ENCODE assay signal across 8 cellular contexts in the genomic region with DNA sequence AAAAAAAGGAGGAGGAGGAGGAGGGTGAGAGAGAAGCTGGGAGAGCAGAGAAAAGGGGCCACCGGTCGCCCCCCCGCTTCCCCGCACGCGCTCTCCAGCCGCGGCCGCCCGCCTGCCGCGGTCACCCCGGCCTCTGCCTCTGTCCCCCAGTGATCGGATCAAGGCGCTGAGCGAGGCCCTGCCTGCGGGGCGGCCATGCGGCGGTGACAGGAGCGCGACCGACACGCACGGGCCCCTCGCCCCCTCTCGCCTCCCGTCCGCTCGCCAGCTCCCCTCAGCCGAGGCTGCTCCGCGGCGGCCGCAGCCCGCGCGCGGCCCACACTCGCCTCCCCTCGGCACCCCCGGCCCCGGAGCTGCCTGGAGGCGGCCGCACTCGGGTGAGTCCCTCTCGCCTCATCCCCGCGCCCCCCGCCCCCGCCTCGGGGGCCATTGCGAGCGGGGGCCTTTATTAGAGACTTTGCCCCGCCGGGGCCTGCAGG. TPM values are rescaled to one million over a fixed set of nuclear protein-coding genes. Genes with fewer than 3 reads are reported as not detected.
DNase-seq lines count a peak whose midpoint lies in the region; ATAC-seq and TF ChIP-seq lines count a peak whose summit lies in the region.

Gene GTF2I (plus strand): TSS at position 27 of the 479 bp plus-strand sequence. CDS start 31,411 bp downstream, outside the sequence.

- H3K4me2 ChIP-seq in mesendoderm (ENCODE audit: low read length): peak within 1 kb of the TSS; percentile 61

- H3K79me2 ChIP-seq in mesendoderm (ENCODE audit: control insufficient read depth, insufficient read depth, low read length): peaks cover 39% of the 10 kb centered on the region

- ATAC-seq in HG02884 (IDR thresholded peaks at IDR 0.05; ENCODE audit: unreplicated experiment) (peak; percentile 15), thoracic aorta (ENCODE audit: insufficient number of reproducible peaks, low FRiP score, low read depth) (no peak)

- peak within 1 kb of the TSS; percentile 99 for H3K56ac ChIP-seq in mesendoderm (ENCODE audit: low read length)

- TF ChIP-seq CTCF in thoracic aorta (IDR thresholded peaks at IDR 0.05): no peak

- peak within 1 kb of the TSS; percentile 100 for H3K18ac ChIP-seq in mesendoderm (ENCODE audit: low read length)

- peak within 1 kb of the TSS; percentile 75 for H2BK120ac ChIP-seq in mesendoderm (ENCODE audit: low read depth, low read length)

- in situ Hi-C loops in SK-MEL-5 (cut with HindIII; ENCODE audit: low pct_unique_long_range_greater_than_20kb, low sequenced_read_pairs): no loop called here

- no peak within 1 kb of the TSS for H2BK15ac ChIP-seq in mesendoderm (replicated peaks; ENCODE audit: low read depth)

- peak within 1 kb of the TSS; percentile 94 for H3K23ac ChIP-seq in mesendoderm (ENCODE audit: low read length)

- no CpG with 5 or more reads among the region's 56 CpGs for WGBS in mesendoderm (ENCODE audit: extremely low coverage, insufficient coverage, low lambda C conversion rate)

- peaks cover 8% of the 10 kb centered on the region for H3K4me1 ChIP-seq in mesendoderm (ENCODE audit: control insufficient read depth, low read depth, low read length)
- H3K4me1 ChIP-seq in thoracic aorta (ENCODE audit: control insufficient read depth in 1 of 2, low read depth in 2 of 2): peaks cover 32 to 44% of the 10 kb centered on the region in 2 donors

- H3K9me3 ChIP-seq in thoracic aorta: no peaks in the 10 kb centered on the region

- H4K8ac ChIP-seq in mesendoderm (ENCODE audit: low read depth, low read length): peak within 1 kb of the TSS; percentile 100

- peak within 1 kb of the TSS; percentile 47 for H4K5ac ChIP-seq in mesendoderm (ENCODE audit: low read length)

- peak within 1 kb of the TSS; percentile 96 for H2BK5ac ChIP-seq in mesendoderm (ENCODE audit: low read length)

- no peaks in the 10 kb centered on the region for H3K27me3 ChIP-seq in mesendoderm (ENCODE audit: insufficient read depth, low read length, poor library complexity)
- H3K27me3 ChIP-seq in thoracic aorta (replicated peaks; ENCODE audit: insufficient read depth): no peaks in the 10 kb centered on the region

- H3K27ac ChIP-seq in mesendoderm (ENCODE audit: low read depth, low read length): peak within 1 kb of the TSS; percentile 100
- H3K27ac ChIP-seq in thoracic aorta: peak within 1 kb of the TSS; percentile 85 to 90

- peak within 1 kb of the TSS; percentile 51 for H2AK5ac ChIP-seq in mesendoderm (ENCODE audit: low read length)

- H3K4me3 ChIP-seq in mesendoderm (ENCODE audit: low read length) (peak within 1 kb of the TSS; percentile 85), thoracic aorta (peak within 1 kb of the TSS; percentile 96)

- peak within 1 kb of the TSS; percentile 100 for H3K4ac ChIP-seq in mesendoderm (ENCODE audit: low read depth, low read length)

- DNase-seq in NCI-H526 (lab: John Stamatoyannopoulos, UW) (peak; percentile 76 to 88), NCI-H526 treated with DMSO at 0.1 percent for 48 hours (lab: John Stamatoyannopoulos, UW) (no peak), SK-MEL-5 (ENCODE audit: low read depth, low spot score) (no peak), dermis microvascular lymphatic vessel endothelial cell (ENCODE audit: low read depth in 2 of 2) (no peak), mesendoderm (peak; percentile 73), thoracic aorta (ENCODE audit: low spot score) (no peak), GM03348 (ENCODE audit: low spot score) (no peak)

- peak within 1 kb of the TSS; percentile 99 for H3K9ac ChIP-seq in mesendoderm (ENCODE audit: low read length)

- H3K36me3 ChIP-seq in mesendoderm (ENCODE audit: control insufficient read depth, insufficient read depth, low read length) (no peaks in the 10 kb centered on the region), thoracic aorta (no peaks in the 10 kb centered on the region)

- H3K79me1 ChIP-seq in mesendoderm (ENCODE audit: low read length): no peaks in the 10 kb centered on the region

RNA-seq across cellular contexts. Expression of gene GTF2I, which starts in this region (rescaled TPM):
- total RNA-seq in SK-MEL-5 (2014; rRNA removed; shearing (Covaris generic)): 140 and 146 TPM in 2 replicates
- polyA plus RNA-seq in SK-MEL-5 (2015; cell fraction: cytosol; rRNA removed): 238 and 253 TPM in 2 replicates
- 399 and 469 TPM in 2 replicates for polyA plus RNA-seq in SK-MEL-5 (2015; cell fraction: nucleus; rRNA removed)
- total RNA-seq in dermis microvascular lymphatic vessel endothelial cell (71.4 and 96.8 TPM in 2 replicates), thoracic aorta (100 to 1,000 TPM; 107 to 157 TPM)
- polyA plus RNA-seq in mesendoderm (2013, experiment 1 of 2): 245 TPM
- 257 TPM for polyA plus RNA-seq in mesendoderm (2013, experiment 2 of 2)

Comparison
In these comparisons a context has a peak if more than half of its experiments do, and no peak if none do; other contexts are left out.
1. DNase-seq: peak in NCI-H526 (2 of 2) and mesendoderm (single experiment); none in NCI-H526 treated with DMSO at 0.1 percent for 48 hours (single experiment), SK-MEL-5 (single experiment), dermis microvascular lymphatic vessel endothelial cell (0 of 2), thoracic aorta (single experiment) and GM03348 (single experiment).